Comparison of ENCODE assay signal across 8 cellular contexts in the genomic region with DNA sequence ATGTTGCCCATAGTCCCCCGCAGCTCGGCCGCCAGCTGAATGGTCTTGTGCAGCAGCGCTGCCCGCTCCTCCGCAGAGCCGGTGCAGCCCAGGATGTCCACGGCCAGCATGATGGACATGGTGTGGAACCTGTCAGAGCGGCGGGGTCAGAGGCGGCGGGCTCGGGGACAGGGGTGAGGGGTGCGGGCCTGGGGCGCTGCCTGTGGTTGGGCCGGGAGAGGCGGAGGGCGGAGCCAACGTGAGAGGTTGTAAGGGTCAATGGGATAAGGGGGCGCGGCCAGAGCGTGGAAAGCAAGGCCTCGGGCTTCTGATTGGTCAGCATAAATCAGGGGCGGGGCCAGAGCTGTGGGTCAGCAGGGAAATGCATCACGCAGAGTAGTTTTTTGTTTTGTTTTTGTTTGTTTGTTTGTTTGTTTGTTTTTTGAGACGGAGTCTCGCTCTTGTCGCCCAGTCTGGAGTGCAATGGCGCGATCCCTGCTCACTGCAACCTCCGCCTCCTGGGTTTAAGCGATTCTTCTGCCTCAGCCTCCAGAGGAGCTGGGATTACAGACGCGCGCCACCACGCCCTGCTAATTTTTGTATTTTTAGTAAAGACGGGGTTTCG. TPM values are rescaled to one million over a fixed set of nuclear protein-coding genes. Genes with fewer than 3 reads are reported as not detected.
DNase-seq lines count a peak whose midpoint lies in the region; ATAC-seq and TF ChIP-seq lines count a peak whose summit lies in the region.

No MANE protein-coding gene starts in this region.

- H3K36me3 ChIP-seq in fibroblast of lung (ENCODE audit: control insufficient read depth, insufficient read depth, low read length) (no peaks in the 10 kb centered on the region), mesodermal cell (ENCODE audit: control insufficient read depth, insufficient read depth, low read length) (peaks cover 18% of the 10 kb centered on the region)
- H3K36me3 ChIP-seq in CD8-positive, alpha-beta memory T cell (ENCODE audit: insufficient read depth, low read length), result peaks cover 20% of the 10 kb centered on the region

- H3K27me3 Mint-ChIP-seq in CD8-positive, alpha-beta memory T cell, result no peaks in the 10 kb centered on the region

- no peak overlapping the region for H3K4me3 Mint-ChIP-seq in CD8-positive, alpha-beta memory T cell

- H3K4me1 Mint-ChIP-seq in CD8-positive, alpha-beta memory T cell, result peaks cover 3 to 7% (median 3%) of the 10 kb centered on the region in 3 donors

- H3K9me3 ChIP-seq in fibroblast of lung (ENCODE audit: control insufficient read depth, insufficient read depth, low read depth, low read length) (no peaks in the 10 kb centered on the region), mesodermal cell (ENCODE audit: control insufficient read depth, low read length) (no peaks in the 10 kb centered on the region)
- H3K9me3 ChIP-seq in CD8-positive, alpha-beta memory T cell (ENCODE audit: low read length), result no peaks in the 10 kb centered on the region

- ATAC-seq in HG03354 (IDR thresholded peaks at IDR 0.05; ENCODE audit: poor library complexity, severe bottlenecking, unreplicated experiment) (no peak), GM19324 (IDR thresholded peaks at IDR 0.05; ENCODE audit: low FRiP score, unreplicated experiment) (no peak)

- WGBS in mesodermal cell (ENCODE audit: insufficient coverage in 2 of 2), 2 experiments, result 9 to 10% methylated on average over 26 to 30 of the region's 38 CpGs

- H3K4me1 ChIP-seq in fibroblast of lung (ENCODE audit: control insufficient read depth, extremely low read depth, insufficient read depth, low read length) (peaks cover 9% of the 10 kb centered on the region), mesodermal cell (ENCODE audit: control insufficient read depth, insufficient read depth, low read length, poor library complexity, severe bottlenecking) (peaks cover 6% of the 10 kb centered on the region)
- H3K4me1 ChIP-seq in CD8-positive, alpha-beta memory T cell (ENCODE audit: insufficient read depth, low read length), result peaks cover 2% of the 10 kb centered on the region

- no peaks in the 10 kb centered on the region for H3K79me2 ChIP-seq in fibroblast of lung (ENCODE audit: control insufficient read depth, insufficient read depth, low read length)

- H3K9me3 Mint-ChIP-seq in CD8-positive, alpha-beta memory T cell, result no peaks in the 10 kb centered on the region

- H2AFZ ChIP-seq in fibroblast of lung (ENCODE audit: low read length), result no peak overlapping the region

- H4K20me1 ChIP-seq in fibroblast of lung (ENCODE audit: control insufficient read depth, extremely low read depth, insufficient read depth, low read length), result no peaks in the 10 kb centered on the region

- peak overlapping the region in 3 of 8 donors; percentile 75 to 93 (median 89) for H3K27ac Mint-ChIP-seq in CD8-positive, alpha-beta memory T cell

- peak; percentile 30 for DNase-seq in NCI-H2029 treated with DMSO at 0.1 percent for 48 hours (lab: John Stamatoyannopoulos, UW)
- peak; percentile 19 to 39 for DNase-seq in fibroblast of lung (ENCODE audit: low read depth in 2 of 2)
- DNase-seq in CD8-positive, alpha-beta memory T cell, result no peak
- DNase-seq in DMS 273 treated with DMSO at 0.1 percent for 48 hours (lab: John Stamatoyannopoulos, UW), result no peak

- H3K27ac ChIP-seq in 22Rv1, result peak overlapping the region; percentile 65
- no peak overlapping the region for H3K27ac ChIP-seq in fibroblast of lung (ENCODE audit: insufficient read depth, low read length)
- peak overlapping the region; percentile 75 for H3K27ac ChIP-seq in mesodermal cell (ENCODE audit: low read depth, low read length, severe bottlenecking)
- no peak overlapping the region for H3K27ac ChIP-seq in CD8-positive, alpha-beta memory T cell (ENCODE audit: low read depth, low read length)

- H3K4me3 ChIP-seq in fibroblast of lung (replicated peaks in 1 of 4; ENCODE audit: control extremely low read depth in 1 of 4, insufficient read depth in 1 of 4, low read depth in 3 of 4, low read length in 4 of 4) (peak overlapping the region in 1 of 4 experiments; percentile 28), mesodermal cell (ENCODE audit: extremely low read depth, insufficient read depth, low read length, poor library complexity, severe bottlenecking) (peak overlapping the region; percentile 36)
- no peak overlapping the region for H3K4me3 ChIP-seq in CD8-positive, alpha-beta memory T cell (ENCODE audit: low read length)

- POLR2A ChIA-PET in CD8-positive, alpha-beta memory T cell (lab: Charles Lee), result interaction anchor here (0.7 to 1.3 kb wide), 2 partner anchors 29 to 44 kb away, joined by 5 to 7 read pairs; a partner anchor contains a TSS

- H3K9ac ChIP-seq in fibroblast of lung (ENCODE audit: insufficient read depth, low read length), result no peak overlapping the region

- TF ChIP-seq CTCF in 22Rv1 (IDR thresholded peaks at IDR 0.05), result 0 out of 2 replicates have a peak, but pooled peaks have one; percentile 7
- TF ChIP-seq CTCF in fibroblast of lung (conservative IDR thresholded peaks at IDR 0.05 in 1 of 2, IDR thresholded peaks at IDR 0.05 in 1 of 2; ENCODE audit: low read depth in 1 of 2, low read length in 2 of 2), result no peak

- H3K27me3 ChIP-seq in fibroblast of lung (ENCODE audit: control insufficient read depth, insufficient read depth, low read length), result no peaks in the 10 kb centered on the region
- H3K27me3 ChIP-seq in CD8-positive, alpha-beta memory T cell (ENCODE audit: insufficient read depth, low read length, poor library complexity, severe bottlenecking), result no peaks in the 10 kb centered on the region

- H3K36me3 Mint-ChIP-seq in CD8-positive, alpha-beta memory T cell, result peaks cover 0 to 84% (median 12%) of the 10 kb centered on the region in 3 donors

- H3K4me2 ChIP-seq in fibroblast of lung (ENCODE audit: extremely low read depth, insufficient read depth, low read length), result no peak overlapping the region

- CTCF ChIA-PET in CD8-positive, alpha-beta memory T cell (lab: Charles Lee), result interaction anchor here (4.9 kb wide), 1 partner anchor 43 kb away, joined by 21 read pairs; a partner anchor contains a TSS

RNA-seq across cellular contexts. Expression of a gene that starts 6.8 kb away (rescaled TPM):
- 3.6 TPM in 2 replicates for total RNA-seq in fibroblast of lung
- polyA plus RNA-seq in fibroblast of lung, result 4.6 and 5.0 TPM in 2 replicates
- polyA plus RNA-seq in fibroblast of lung (2012), result 7.9 and 10.3 TPM in 2 replicates
- polyA minus RNA-seq in fibroblast of lung (ENCODE audit: low replicate concordance), result 5.0 and 13.5 TPM in 2 replicates
- 20.5 TPM for polyA plus RNA-seq in mesodermal cell (2013, experiment 1 of 2)
- 17.4 TPM for polyA plus RNA-seq in mesodermal cell (2013, experiment 2 of 2)
- 10 to 100 TPM; 30.7 to 33.7 TPM for total RNA-seq in CD8-positive, alpha-beta memory T cell
- 37.0 TPM for polyA plus RNA-seq in CD8-positive, alpha-beta memory T cell

RNA-seq across cellular contexts. Expression of a gene that starts 26.1 kb away (rescaled TPM):
- total RNA-seq in fibroblast of lung, result under 0.01 TPM in 2 replicates
- 0.02 TPM in 1 of 2 replicates, not detected in the other for polyA plus RNA-seq in fibroblast of lung
- not detected in 2 replicates for polyA plus RNA-seq in fibroblast of lung (2012)
- not detected in 2 replicates for polyA minus RNA-seq in fibroblast of lung (ENCODE audit: low replicate concordance)
- not detected for polyA plus RNA-seq in mesodermal cell (2013, experiment 1 of 2)
- not detected for polyA plus RNA-seq in mesodermal cell (2013, experiment 2 of 2)
- total RNA-seq in CD8-positive, alpha-beta memory T cell, result 1 to 10 TPM; 1.6 to 1.8 TPM
- 7.1 TPM for polyA plus RNA-seq in CD8-positive, alpha-beta memory T cell

RNA-seq across cellular contexts. Expression of a gene that starts 26.5 kb away (rescaled TPM):
- 13.1 and 26.1 TPM in 2 replicates for total RNA-seq in fibroblast of lung
- polyA plus RNA-seq in fibroblast of lung, result 4.9 and 9.0 TPM in 2 replicates
- polyA plus RNA-seq in fibroblast of lung (2012), result 13.7 and 27.8 TPM in 2 replicates
- 3.0 and 5.0 TPM in 2 replicates for polyA minus RNA-seq in fibroblast of lung (ENCODE audit: low replicate concordance)
- 8.6 TPM for polyA plus RNA-seq in mesodermal cell (2013, experiment 1 of 2)
- 8.5 TPM for polyA plus RNA-seq in mesodermal cell (2013, experiment 2 of 2)
- total RNA-seq in CD8-positive, alpha-beta memory T cell, result 10 to 100 TPM; 34.4 to 35.9 TPM
- 40.7 TPM for polyA plus RNA-seq in CD8-positive, alpha-beta memory T cell

RNA-seq across cellular contexts. Expression of a gene that starts 35.1 kb away (rescaled TPM):
- total RNA-seq in fibroblast of lung, result under 0.01 TPM in 2 replicates
- polyA plus RNA-seq in fibroblast of lung, result 0.06 TPM in 1 of 2 replicates, not detected in the other
- 0.44 and 0.58 TPM in 2 replicates for polyA plus RNA-seq in fibroblast of lung (2012)
- not detected in 2 replicates for polyA minus RNA-seq in fibroblast of lung (ENCODE audit: low replicate concordance)
- 0.11 TPM for polyA plus RNA-seq in mesodermal cell (2013, experiment 1 of 2)
- polyA plus RNA-seq in mesodermal cell (2013, experiment 2 of 2), result not detected
- total RNA-seq in CD8-positive, alpha-beta memory T cell, result not detected
- polyA plus RNA-seq in CD8-positive, alpha-beta memory T cell, result 0.33 TPM

RNA-seq across cellular contexts. Expression of a gene that starts 36.5 kb away (rescaled TPM):
- 0.26 TPM in 1 of 2 replicates, not detected in the other for total RNA-seq in fibroblast of lung
- 1.2 TPM in 1 of 2 replicates, not detected in the other for polyA plus RNA-seq in fibroblast of lung
- polyA plus RNA-seq in fibroblast of lung (2012), result 2.2 TPM in 1 of 2 replicates, not detected in the other
- 4.4 TPM in 1 of 2 replicates, not detected in the other for polyA minus RNA-seq in fibroblast of lung (ENCODE audit: low replicate concordance)
- 24.8 TPM for polyA plus RNA-seq in mesodermal cell (2013, experiment 1 of 2)
- 17.4 TPM for polyA plus RNA-seq in mesodermal cell (2013, experiment 2 of 2)
- 10 to 100 TPM; 13.9 to 14.1 TPM for total RNA-seq in CD8-positive, alpha-beta memory T cell
- 50.7 TPM for polyA plus RNA-seq in CD8-positive, alpha-beta memory T cell

Comparison
In these comparisons a context has a peak if more than half of its experiments do, and no peak if none do; other contexts are left out.
1. H3K27ac ChIP-seq: peak in 22Rv1 (single experiment) and mesodermal cell (single experiment); none in fibroblast of lung (single experiment) and CD8-positive, alpha-beta memory T cell (single experiment).
2. DNase-seq: peak in NCI-H2029 treated with DMSO at 0.1 percent for 48 hours (single experiment) and fibroblast of lung (2 of 2); none in CD8-positive, alpha-beta memory T cell (0 of 5) and DMS 273 treated with DMSO at 0.1 percent for 48 hours (single experiment).